ENCODE assay signal across 9 cellular contexts in genomic region chr10:98045785-98046389, GRCh38. TPM values are rescaled to one million over a fixed set of nuclear protein-coding genes. Genes with fewer than 3 reads are reported as not detected.
DNase-seq lines count a peak whose midpoint lies in the region; ATAC-seq, FAIRE-seq and TF ChIP-seq lines count a peak whose summit lies in the region.
"Had no signal": no experiment of that assay in that cellular context is flagged by ENCODE, and none has a peak within 500 bp of the region (broad histone marks: within the 10 kb centered on the region; RNA-seq: fewer than 3 reads in every experiment).

No MANE protein-coding gene starts in this region.

- H3K27ac ChIP-seq in CD8-positive, alpha-beta memory T cell (ENCODE audit: low read depth, low read length) = no peak overlapping the region
- H3K27ac ChIP-seq in VCaP = no peak overlapping the region
- H3K27ac ChIP-seq in keratinocyte (ENCODE audit: control insufficient read depth, insufficient read depth, low read length) = no peak overlapping the region

- dilution Hi-C loops in keratinocyte (cut with MboI; ENCODE audit: extremely low pct_ligation_motif_present, low sequenced_read_pairs) = no loop called here

- no peaks in the 10 kb centered on the region for H3K9me1 ChIP-seq in keratinocyte (ENCODE audit: control insufficient read depth, extremely low read depth, insufficient read depth, low read length)

- H3K9me3 ChIP-seq in CD8-positive, alpha-beta memory T cell (ENCODE audit: low read length) = no peaks in the 10 kb centered on the region
- H3K9me3 ChIP-seq in keratinocyte (ENCODE audit: control insufficient read depth, low read depth, low read length) = no peaks in the 10 kb centered on the region

- H3K4me1 ChIP-seq in CD8-positive, alpha-beta memory T cell (ENCODE audit: insufficient read depth, low read length) = no peaks in the 10 kb centered on the region
- H3K4me1 ChIP-seq in keratinocyte (ENCODE audit: control insufficient read depth, extremely low read depth, insufficient read depth, low read length) = no peaks in the 10 kb centered on the region

- no peaks in the 10 kb centered on the region for H3K9me3 Mint-ChIP-seq in CD8-positive, alpha-beta memory T cell
- no peaks in the 10 kb centered on the region for H3K9me3 Mint-ChIP-seq in MCF 10A (ENCODE audit: unreplicated experiment)
- H3K9me3 Mint-ChIP-seq: IgD-negative memory B cell had no signal

- no peak overlapping the region for H3K4me3 ChIP-seq in CD8-positive, alpha-beta memory T cell (ENCODE audit: low read length)
- no peak overlapping the region for H3K4me3 ChIP-seq in keratinocyte (ENCODE audit: control insufficient read depth in 2 of 3, extremely low read depth in 1 of 3, insufficient read depth in 2 of 3, low read depth in 1 of 3, low read length in 3 of 3)

- H2AFZ ChIP-seq in keratinocyte (ENCODE audit: control insufficient read depth, low read length) = no peak overlapping the region

- H3K27me3 Mint-ChIP-seq in CD8-positive, alpha-beta memory T cell = peaks cover 16 to 48% of the 10 kb centered on the region in 2 donors
- H3K27me3 Mint-ChIP-seq in MCF 10A (ENCODE audit: insufficient read depth, unreplicated experiment) = peaks cover 56% of the 10 kb centered on the region

- H3K4me1 Mint-ChIP-seq in CD8-positive, alpha-beta memory T cell = peaks cover 3 to 6% (median 3%) of the 10 kb centered on the region in 3 donors
- H3K4me1 Mint-ChIP-seq in MCF 10A (ENCODE audit: insufficient read depth, unreplicated experiment) = peaks cover 5% of the 10 kb centered on the region

- peaks cover 17% of the 10 kb centered on the region for H3K27me3 ChIP-seq in CD8-positive, alpha-beta memory T cell (ENCODE audit: insufficient read depth, low read length, poor library complexity, severe bottlenecking)
- no peaks in the 10 kb centered on the region for H3K27me3 ChIP-seq in keratinocyte (ENCODE audit: control insufficient read depth, extremely low read depth, insufficient read depth, low read length)

- H4K20me1 ChIP-seq in keratinocyte (ENCODE audit: control insufficient read depth, extremely low read depth, insufficient read depth, low read length) = no peaks in the 10 kb centered on the region

- POLR2A ChIA-PET in CD8-positive, alpha-beta memory T cell (lab: Charles Lee) = no interaction called here
- POLR2A ChIA-PET in MCF 10A (lab: Yijun Ruan, JAX) = no interaction called here

- peak overlapping the region in 1 of 8 donors; percentile 48 for H3K27ac Mint-ChIP-seq in CD8-positive, alpha-beta memory T cell
- no peak overlapping the region for H3K27ac Mint-ChIP-seq in MCF 10A (ENCODE audit: low read depth, unreplicated experiment)
- H3K27ac Mint-ChIP-seq: IgD-negative memory B cell had no signal

- H3K4me3 Mint-ChIP-seq in CD8-positive, alpha-beta memory T cell = peak overlapping the region in 1 of 7 donors; percentile 67
- H3K4me3 Mint-ChIP-seq in MCF 10A (ENCODE audit: unreplicated experiment) = no peak overlapping the region

- TF ChIP-seq CTCF in VCaP (conservative IDR thresholded peaks at IDR 0.05) (peak; percentile 94), MCF 10A (IDR thresholded peaks at IDR 0.05; ENCODE audit: unreplicated experiment) (peak; percentile 77), keratinocyte (optimal IDR thresholded peaks at IDR 0.05 in 1 of 3, IDR thresholded peaks at IDR 0.05 in 1 of 3, conservative IDR thresholded peaks at IDR 0.05 in 1 of 3; ENCODE audit: extremely low read depth in 1 of 3, insufficient read depth in 2 of 3, low read length in 3 of 3) (peak; percentile 89 to 95 (median 92))

- H3K9ac ChIP-seq in keratinocyte (ENCODE audit: control insufficient read depth, extremely low read depth, insufficient read depth, low read length) = no peak overlapping the region

- no peak overlapping the region for H3K4me2 ChIP-seq in keratinocyte (ENCODE audit: control insufficient read depth, extremely low read depth, insufficient read depth, low read depth, low read length)

- CTCF ChIA-PET in CD8-positive, alpha-beta memory T cell (lab: Charles Lee) = interaction anchor here (0.9 to 2.2 kb wide), 4 partner anchors 10 to 156 kb away, joined by 3 to 9 read pairs (median 3); no protein-coding TSS in a partner anchor
- CTCF ChIA-PET in MCF 10A (lab: Yijun Ruan, JAX) = interaction anchor here (0.6 to 17.1 kb wide), 38 partner anchors 9 to 1969 kb away, joined by 3 to 347 read pairs (median 4); no protein-coding TSS in a partner anchor

- FAIRE-seq in keratinocyte (lab: Jason Lieb, UNC) = peak; percentile 79

- intact Hi-C loops in MCF 10A (cut with micrococcal nuclease) = loop anchor here (1.0 kb wide), 1 partner anchor 132 kb away; no protein-coding TSS in a partner anchor

- H3K79me2 ChIP-seq in keratinocyte (ENCODE audit: control insufficient read depth, insufficient read depth, low read length) = no peaks in the 10 kb centered on the region

- no peaks in the 10 kb centered on the region for H3K36me3 ChIP-seq in CD8-positive, alpha-beta memory T cell (ENCODE audit: insufficient read depth, low read length)
- no peaks in the 10 kb centered on the region for H3K36me3 ChIP-seq in keratinocyte (ENCODE audit: control insufficient read depth in 2 of 2, extremely low read depth in 1 of 2, insufficient read depth in 2 of 2, low read length in 2 of 2)

- DNase-seq in CD8-positive, alpha-beta memory T cell = peak; percentile 31 to 59 (median 32)
- DNase-seq in NCI-H2029 (lab: John Stamatoyannopoulos, UW) = peak; percentile 48
- peak; percentile 79 for DNase-seq in MCF 10A (ENCODE audit: unreplicated experiment)
- DNase-seq in keratinocyte (ENCODE audit: low read depth, low spot score) = no peak
- DNase-seq in stimulated activated CD4-positive, alpha-beta T cell treated with anti-CD3 and anti-CD28 coated beads, Interleukin-2, amount 100 ng/mL, for 24 hours = peak; percentile 65 to 66

- ATAC-seq in GM21723 (IDR thresholded peaks at IDR 0.05; ENCODE audit: unreplicated experiment) = peak; percentile 75
- ATAC-seq in GM21786 (IDR thresholded peaks at IDR 0.05; ENCODE audit: unreplicated experiment) = no peak

- H3K36me3 Mint-ChIP-seq in CD8-positive, alpha-beta memory T cell = no peaks in the 10 kb centered on the region
- H3K36me3 Mint-ChIP-seq in MCF 10A (ENCODE audit: insufficient read depth, unreplicated experiment) = no peaks in the 10 kb centered on the region

- BruUV-seq in MCF 10A (replicated peaks; lab: Mats Ljungman, UMichigan) = no TSS peak

RNA-seq across cellular contexts. Expression of gene CRTAC1, which starts 15.5 kb away (rescaled TPM):
- total RNA-seq in CD8-positive, alpha-beta memory T cell = not detected
- not detected for polyA plus RNA-seq in CD8-positive, alpha-beta memory T cell
- total RNA-seq in MCF 10A (2022) = not detected in 2 replicates
- not detected in 3 replicates for polyA plus RNA-seq in keratinocyte
- polyA plus RNA-seq in keratinocyte (2011; ENCODE audit: low read depth) = not detected
- polyA plus RNA-seq in keratinocyte (2011; cell fraction: cytosol; rRNA removed) = not detected in 2 replicates
- not detected in 2 replicates for polyA plus RNA-seq in keratinocyte (2011; cell fraction: nucleus; rRNA removed)
- 0.05 and 0.07 TPM in 2 replicates for polyA plus RNA-seq in keratinocyte (2012; ENCODE audit: low replicate concordance)
- polyA minus RNA-seq in keratinocyte = not detected in 3 replicates
- not detected for polyA minus RNA-seq in keratinocyte (2011; cell fraction: cytosol; rRNA and poly(A)+ RNA removed)
- not detected in 2 replicates for polyA minus RNA-seq in keratinocyte (2011; cell fraction: nucleus; rRNA and poly(A)+ RNA removed)
- polyA plus RNA-seq: IgD-negative memory B cell had no signal
